8 cellular contexts compared by ENCODE assay signal in genomic region chr12:388547-389137, GRCh38. TPM values are rescaled to one million over a fixed set of nuclear protein-coding genes. Genes with fewer than 3 reads are reported as not detected.
DNase-seq lines count a peak whose midpoint lies in the region; ATAC-seq and TF ChIP-seq lines count a peak whose summit lies in the region.

No MANE protein-coding gene starts in this region.

- no peaks in the 10 kb centered on the region for H3K27me3 ChIP-seq in breast epithelium
- no peaks in the 10 kb centered on the region for H3K27me3 ChIP-seq in left lung

- no peaks in the 10 kb centered on the region for H3K36me3 ChIP-seq in breast epithelium
- peaks cover 0 to 12% of the 10 kb centered on the region in 2 donors for H3K36me3 ChIP-seq in left lung

- H3K27ac ChIP-seq in breast epithelium (peak overlapping the region; percentile 94 to 96), left lung (peak overlapping the region; percentile 90 to 96)

- H3K9me3 ChIP-seq in breast epithelium (no peaks in the 10 kb centered on the region), left lung (no peaks in the 10 kb centered on the region)

- no peak for TF ChIP-seq POLR2A in breast epithelium (IDR thresholded peaks at IDR 0.05)

- POLR2A ChIA-PET in GM10248 (lab: Yijun Ruan, JAX): interaction anchor here (0.6 to 0.8 kb wide), 3 partner anchors 12 to 1200 kb away, joined by 3 to 6 read pairs (median 5); no protein-coding TSS in a partner anchor

- H3K4me3 ChIP-seq in breast epithelium (peak overlapping the region; percentile 87 to 90 (median 88)), left lung (peak overlapping the region; percentile 70 to 93)

- ATAC-seq in HG02571 (IDR thresholded peaks at IDR 0.05; ENCODE audit: unreplicated experiment) (peak; percentile 32), left lung (peak; percentile 42)

- DNase-seq in GM10248 (ENCODE audit: extremely low spot score): peak; percentile 26
- peak; percentile 60 for DNase-seq in RKO (ENCODE audit: low spot score)
- DNase-seq in breast epithelium (ENCODE audit: low spot score in 2 of 2): no peak
- DNase-seq in left lung: peak in 1 of 2 donors; percentile 47
- peak; percentile 12 for DNase-seq in stimulated activated CD8-positive, alpha-beta memory T cell treated with anti-CD3 and anti-CD28 coated beads, Interleukin-12 subunit alpha, Interleukin-12 subunit beta, amount 100 ng/mL, for 24 hours (ENCODE audit: extremely low read depth)
- no peak for DNase-seq in SKM-1 treated with dmso at 0.1 percent for 144 hours (lab: John Stamatoyannopoulos, UW; ENCODE audit: unreplicated experiment)
- DNase-seq in SW 1271 (lab: John Stamatoyannopoulos, UW): no peak

- intact Hi-C loops in breast epithelium (cut with DNase I; ENCODE audit: low total_unique reads) (loop anchor here (10.0 kb wide), 1 partner anchor 1206 kb away; the partner anchor contains the start of gene FBXL14), left lung (cut with DNase I) (no loop called here)

- CTCF ChIA-PET in GM10248 (lab: Yijun Ruan, JAX): interaction anchor here (1.1 to 1.6 kb wide), 2 partner anchors 11 to 13 kb away, joined by 3 read pairs; partner anchors contain the start of gene CCDC77

- TF ChIP-seq CTCF in GM10248 (IDR thresholded peaks at IDR 0.05; ENCODE audit: control extremely low read depth, extremely low read depth, low read depth, missing control alignments) (no peak), breast epithelium (IDR thresholded peaks at IDR 0.05) (no peak), left lung (IDR thresholded peaks at IDR 0.05) (no peak)

- peaks cover 0 to 4% of the 10 kb centered on the region in 2 donors for H3K4me1 ChIP-seq in breast epithelium
- H3K4me1 ChIP-seq in left lung: peaks cover 25 to 35% of the 10 kb centered on the region in 2 donors

RNA-seq across cellular contexts. Expression of gene KDM5A, which starts 0.5 kb away (rescaled TPM):
- total RNA-seq in breast epithelium (10 to 100 TPM; 55.8 to 83.6 (median 57.4) TPM), left lung (10 to 100 TPM; 63.7 to 66.9 TPM)

RNA-seq across cellular contexts. Expression of gene CCDC77, which starts 12.8 kb away (rescaled TPM):
- total RNA-seq in breast epithelium: 1 to 10 TPM; 5.6 to 8.9 (median 7.5) TPM
- total RNA-seq in left lung: 1 to 10 TPM; 7.4 to 8.9 TPM

Comparison
In these comparisons a context has a peak if more than half of its experiments do, and no peak if none do; other contexts are left out.
1. DNase-seq: peak in GM10248 (single experiment), RKO (single experiment) and stimulated activated CD8-positive, alpha-beta memory T cell treated with anti-CD3 and anti-CD28 coated beads, Interleukin-12 subunit alpha, Interleukin-12 subunit beta, amount 100 ng/mL, for 24 hours (single experiment); none in breast epithelium (0 of 2), SKM-1 treated with dmso at 0.1 percent for 144 hours (single experiment) and SW 1271 (0 of 2).